9 cellular contexts compared by ENCODE assay signal in genomic region chr10:104329754-104330153, GRCh38. TPM values are rescaled to one million over a fixed set of nuclear protein-coding genes. Genes with fewer than 3 reads are reported as not detected.
DNase-seq lines count a peak whose midpoint lies in the region; ATAC-seq and TF ChIP-seq lines count a peak whose summit lies in the region.
"Had no signal": no experiment of that assay in that cellular context is flagged by ENCODE, and none has a peak within 500 bp of the region (broad histone marks: within the 10 kb centered on the region; RNA-seq: fewer than 3 reads in every experiment).

No MANE protein-coding gene starts in this region.

- H3K27ac ChIP-seq in SJSA1 (peak overlapping the region; percentile 89), esophagus squamous epithelium (peak overlapping the region; percentile 84 to 99 (median 96)), psoas muscle (peak overlapping the region; percentile 83)

- TF ChIP-seq CTCF in esophagus squamous epithelium (IDR thresholded peaks at IDR 0.05) (no peak), psoas muscle (IDR thresholded peaks at IDR 0.05) (no peak)

- ATAC-seq in psoas muscle, result peak; percentile 53 to 71 (median 70)
- ATAC-seq in HG02885 (IDR thresholded peaks at IDR 0.05; ENCODE audit: poor library complexity, unreplicated experiment), result no peak
- no peak for ATAC-seq in left lobe of liver

- H3K4me1 ChIP-seq in SJSA1 (replicated peaks) (peaks cover 73% of the 10 kb centered on the region), esophagus squamous epithelium (peaks cover 96 to 100% (median 98%) of the 10 kb centered on the region in 3 donors), psoas muscle (peaks cover 81% of the 10 kb centered on the region)

- H3K9me3 ChIP-seq in SJSA1 (replicated peaks), result no peaks in the 10 kb centered on the region
- no peaks in the 10 kb centered on the region for H3K9me3 ChIP-seq in esophagus squamous epithelium
- no peaks in the 10 kb centered on the region for H3K9me3 ChIP-seq in psoas muscle
- H3K9me3 ChIP-seq: body of pancreas had no signal

- H3K27me3 ChIP-seq in SJSA1 (replicated peaks), result no peaks in the 10 kb centered on the region
- H3K27me3 ChIP-seq in esophagus squamous epithelium, result no peaks in the 10 kb centered on the region
- H3K27me3 ChIP-seq in psoas muscle (ENCODE audit: insufficient read depth in 3 of 3, low read length in 2 of 3), result no peaks in the 10 kb centered on the region
- H3K27me3 ChIP-seq: body of pancreas had no signal

- H3K4me3 ChIP-seq in SJSA1 (no peak overlapping the region), esophagus squamous epithelium (peak overlapping the region in 2 of 4 donors; percentile 5 to 53), psoas muscle (peak overlapping the region; percentile 27)
- H3K4me3 ChIP-seq: body of pancreas had no signal

- WGBS in esophagus squamous epithelium, 2 donors, result 14 to 42% methylated on average over 3 of the region's 3 CpGs
- WGBS in psoas muscle, 3 donors, result 12 to 21% (median 13%) methylated on average over 3 of the region's 3 CpGs

- H3K36me3 ChIP-seq in SJSA1, result peaks cover 21% of the 10 kb centered on the region
- peaks cover 0 to 31% (median 0%) of the 10 kb centered on the region in 3 donors for H3K36me3 ChIP-seq in esophagus squamous epithelium
- no peaks in the 10 kb centered on the region for H3K36me3 ChIP-seq in psoas muscle (ENCODE audit: insufficient read depth in 1 of 2, low read depth in 1 of 2)

- TF ChIP-seq POLR2A in esophagus squamous epithelium (IDR thresholded peaks at IDR 0.05), result no peak

- peak; percentile 94 for DNase-seq in EH (ENCODE audit: low read depth)
- DNase-seq in SJSA1 (ENCODE audit: low read depth in 1 of 2, low spot score in 2 of 2), result peak in 1 of 2 experiments; percentile 65
- DNase-seq in esophagus squamous epithelium (lab: John Stamatoyannopoulos, UW), result no peak
- peak in 1 of 2 donors; percentile 45 for DNase-seq in psoas muscle
- no peak for DNase-seq in left lobe of liver (ENCODE audit: low spot score)
- no peak for DNase-seq in NCI-H1048 (lab: John Stamatoyannopoulos, UW)
- DNase-seq in 8988T, result no peak

- intact Hi-C loops in esophagus squamous epithelium (cut with DNase I), result no loop called here
- intact Hi-C loops in psoas muscle (cut with DNase I), result no loop called here

RNA-seq across cellular contexts. Expression of gene ITPRIP, which starts 8.5 kb away (rescaled TPM):
- total RNA-seq in SJSA1 (2014; rRNA removed; shearing (Covaris generic)), result 3.8 and 4.2 TPM in 2 replicates
- 10 to 100 TPM; 37.6 to 61.6 (median 38.4) TPM for total RNA-seq in esophagus squamous epithelium
- 10 to 100 TPM in 1 of 4 donors, 1 to 10 TPM in 3; 7.2 to 25.6 (median 8.6) TPM for total RNA-seq in psoas muscle
- 100 to 1,000 TPM in 1 of 3 donors, 10 to 100 TPM in 1, 1 to 10 TPM in 1; 6.2 to 118 (median 12.3) TPM for polyA plus RNA-seq in psoas muscle
- 4.5 TPM for total RNA-seq in left lobe of liver

RNA-seq across cellular contexts. Expression of gene CFAP58, which starts 23.9 kb away (rescaled TPM):
- total RNA-seq in SJSA1 (2014; rRNA removed; shearing (Covaris generic)), result 0.34 and 1.5 TPM in 2 replicates
- total RNA-seq in esophagus squamous epithelium (under 1 TPM in 3 of 4 donors, not detected in 1; 0.13 to 0.41 (median 0.19) TPM), psoas muscle (under 1 TPM; 0.21 to 0.74 (median 0.56) TPM), left lobe of liver (0.15 TPM)
- polyA plus RNA-seq in psoas muscle, result 1 to 10 TPM in 1 of 3 donors, under 1 TPM in 2; 0.04 to 1.4 (median 0.07) TPM

Comparison
In these comparisons a context has a peak if more than half of its experiments do, and no peak if none do; other contexts are left out.
1. ATAC-seq: peak in psoas muscle (4 of 4); none in HG02885 (single experiment) and left lobe of liver (single experiment).
2. Peak in every context shown above with its lines, with median percentiles within 50 percentile points of each other: H3K27ac ChIP-seq.